16 cellular contexts compared by ENCODE assay signal in the genomic region with DNA sequence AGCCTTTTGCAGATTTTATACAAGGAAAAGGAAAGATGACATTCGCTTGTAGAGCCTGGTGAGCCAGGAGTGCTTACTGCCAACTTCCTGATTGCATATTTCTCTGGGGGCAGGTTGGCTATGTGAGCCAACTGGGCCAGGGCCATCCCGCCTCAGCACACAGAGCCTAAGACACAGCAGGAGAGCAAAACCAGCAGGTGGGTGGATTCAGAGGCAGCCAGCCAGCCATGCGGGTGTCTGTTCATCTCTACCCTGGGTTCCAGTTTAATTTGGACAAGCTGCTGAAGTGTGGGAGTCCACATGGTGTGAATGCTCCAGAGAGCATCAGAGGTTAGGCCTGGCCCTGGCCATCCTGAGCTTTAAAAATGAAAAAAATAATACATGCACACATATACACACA.
DNase-seq lines count a peak whose midpoint lies in the region; ATAC-seq and TF ChIP-seq lines count a peak whose summit lies in the region.
"Had no signal": no experiment of that assay in that cellular context is flagged by ENCODE, and none has a peak within 500 bp of the region (broad histone marks: within the 10 kb centered on the region; RNA-seq: fewer than 3 reads in every experiment).

No MANE protein-coding gene starts in this region.

- no peak overlapping the region for H3K27ac Mint-ChIP-seq in activated CD8-positive, alpha-beta T cell treated with anti-CD3 and anti-CD28 coated beads, Interleukin-2, amount 10 ng/mL, durations not matched to agents 7 days and 5 days
- H3K27ac Mint-ChIP-seq in CD4-positive, alpha-beta T cell, result no peak overlapping the region
- H3K27ac Mint-ChIP-seq: CD4-positive, alpha-beta memory T cell; immature natural killer cell; stimulated activated memory B cell treated with anti-CD40 and anti-IgM and Interleukin-4, amounts not matched to agents 10 μg/mL and 1 μg/mL and 100 μg/mL, for 72 hours had no signal

- H3K4me2 ChIP-seq in GM23248 (ENCODE audit: unreplicated experiment), result no peak overlapping the region

- H3K4me3 Mint-ChIP-seq in activated CD8-positive, alpha-beta T cell treated with anti-CD3 and anti-CD28 coated beads, Interleukin-2, amount 10 ng/mL, durations not matched to agents 7 days and 5 days, result no peak overlapping the region
- no peak overlapping the region for H3K4me3 Mint-ChIP-seq in CD4-positive, alpha-beta T cell
- H3K4me3 Mint-ChIP-seq: activated T-cell treated with anti-CD3 and anti-CD28 coated beads, Interleukin-2, amount 50 U/mL, for 4 hours; CD4-positive, alpha-beta memory T cell; immature natural killer cell; neural crest cell; stimulated activated memory B cell treated with anti-CD40 and anti-IgM and Interleukin-4, amounts not matched to agents 10 μg/mL and 1 μg/mL and 100 μg/mL, for 72 hours had no signal

- no peaks in the 10 kb centered on the region for H3F3A ChIP-seq in GM23248 (ENCODE audit: insufficient read depth)

- H3K4me3 ChIP-seq in adrenal gland (no peak overlapping the region), left ventricle myocardium inferior (no peak overlapping the region), psoas muscle (no peak overlapping the region), GM23248 (no peak overlapping the region)
- H3K4me3 ChIP-seq: SJSA1 had no signal

- ATAC-seq in psoas muscle, result peak in 3 of 4 donors; percentile 43 to 61 (median 58)
- ATAC-seq in activated CD8-positive, alpha-beta T cell treated with anti-CD3 and anti-CD28 coated beads, Interleukin-2, amount 10 ng/mL, durations not matched to agents 7 days and 5 days, result no peak
- no peak for ATAC-seq in CD4-positive, alpha-beta T cell (ENCODE audit: poor library complexity)
- ATAC-seq: activated CD4-positive, CD25-positive, alpha-beta regulatory T cell treated with anti-CD3 and anti-CD28 coated beads, Interleukin-2, amount 50 U/mL, for 24 hours; activated T-cell treated with anti-CD3 and anti-CD28 coated beads, Interleukin-2, amount 50 U/mL, for 4 hours; stimulated activated memory B cell treated with anti-CD40 and anti-IgM and Interleukin-4, amounts not matched to agents 10 μg/mL and 1 μg/mL and 100 μg/mL, for 72 hours had no signal

- no peaks in the 10 kb centered on the region for H4K20me1 ChIP-seq in GM23248 (ENCODE audit: insufficient read depth)

- POLR2A ChIA-PET in activated CD8-positive, alpha-beta T cell treated with anti-CD3 and anti-CD28 coated beads, Interleukin-2, amount 10 ng/mL, durations not matched to agents 7 days and 5 days (lab: Charles Lee), result no interaction called here
- POLR2A ChIA-PET in CD4-positive, alpha-beta T cell (lab: Charles Lee), result no interaction called here

- no peak overlapping the region for H2AFZ ChIP-seq in GM23248

- H3K27ac ChIP-seq in adrenal gland, result no peak overlapping the region
- H3K27ac ChIP-seq in left ventricle myocardium inferior (replicated peaks), result no peak overlapping the region
- no peak overlapping the region for H3K27ac ChIP-seq in psoas muscle
- no peak overlapping the region for H3K27ac ChIP-seq in GM23248
- no peak overlapping the region for H3K27ac ChIP-seq in CD4-positive, alpha-beta T cell (ENCODE audit: low read depth, low read length)
- H3K27ac ChIP-seq: SJSA1 had no signal

- DNase-seq in NCI-H1092 treated with DMSO at 0.1 percent for 48 hours (lab: John Stamatoyannopoulos, UW), result peak; percentile 89
- DNase-seq in adrenal gland, result peak; percentile 29 to 77 (median 69)
- DNase-seq in left ventricle myocardium inferior, result peak; percentile 41
- DNase-seq in psoas muscle, result peak; percentile 32 to 72
- DNase-seq in GM23248, result no peak
- DNase-seq in Kasumi-1 (lab: John Stamatoyannopoulos, UW), result no peak
- DNase-seq in activated CD8-positive, alpha-beta T cell treated with anti-CD3 and anti-CD28 coated beads, Interleukin-2, amount 10 ng/mL, durations not matched to agents 7 days and 5 days, result no peak
- DNase-seq in CD4-positive, alpha-beta T cell, result no peak
- DNase-seq: activated T-cell treated with anti-CD3 and anti-CD28 coated beads, Interleukin-2, amount 50 U/mL, for 4 hours; CD4-positive, alpha-beta memory T cell; immature natural killer cell; NCI-H774 had no signal

- no peaks in the 10 kb centered on the region for H3K4me1 Mint-ChIP-seq in activated CD8-positive, alpha-beta T cell treated with anti-CD3 and anti-CD28 coated beads, Interleukin-2, amount 10 ng/mL, durations not matched to agents 7 days and 5 days (ENCODE audit: low read depth)
- H3K4me1 Mint-ChIP-seq in CD4-positive, alpha-beta T cell (ENCODE audit: low read depth), result no peaks in the 10 kb centered on the region
- H3K4me1 Mint-ChIP-seq: CD4-positive, alpha-beta memory T cell; immature natural killer cell; stimulated activated memory B cell treated with anti-CD40 and anti-IgM and Interleukin-4, amounts not matched to agents 10 μg/mL and 1 μg/mL and 100 μg/mL, for 72 hours had no signal

- H3K9me2 ChIP-seq in GM23248 (ENCODE audit: insufficient read depth), result no peaks in the 10 kb centered on the region

- H3K4me1 ChIP-seq in adrenal gland (replicated peaks in 1 of 2) (peaks cover 8 to 21% of the 10 kb centered on the region in 2 donors), left ventricle myocardium inferior (peaks cover 21% of the 10 kb centered on the region), psoas muscle (no peaks in the 10 kb centered on the region), GM23248 (ENCODE audit: insufficient read depth) (peaks cover 15% of the 10 kb centered on the region)

- H3K79me2 ChIP-seq in GM23248 (ENCODE audit: insufficient read depth), result no peaks in the 10 kb centered on the region

- TF ChIP-seq CTCF in adrenal gland (IDR thresholded peaks at IDR 0.05) (no peak), left ventricle myocardium inferior (IDR thresholded peaks at IDR 0.05; ENCODE audit: borderline replicate concordance) (no peak), psoas muscle (IDR thresholded peaks at IDR 0.05) (no peak)
- no peak for TF ChIP-seq CTCF in CD4-positive, alpha-beta T cell (IDR thresholded peaks at IDR 0.05)

- no peak overlapping the region for H3K9ac ChIP-seq in GM23248

- intact Hi-C loops in adrenal gland (cut with DNase I) (no loop called here), left ventricle myocardium inferior (cut with micrococcal nuclease) (no loop called here), psoas muscle (cut with DNase I) (no loop called here)
- intact Hi-C loops in CD4-positive, alpha-beta T cell (cut with DNase I, micrococcal nuclease), result no loop called here

- H3K9me3 ChIP-seq in adrenal gland (replicated peaks in 1 of 3) (no peaks in the 10 kb centered on the region), left ventricle myocardium inferior (replicated peaks) (no peaks in the 10 kb centered on the region), psoas muscle (no peaks in the 10 kb centered on the region), GM23248 (ENCODE audit: low read depth) (no peaks in the 10 kb centered on the region)
- H3K9me3 ChIP-seq in CD4-positive, alpha-beta T cell (ENCODE audit: control insufficient read depth, low read length), result no peaks in the 10 kb centered on the region
- H3K9me3 ChIP-seq: SJSA1 had no signal

- in situ Hi-C loops in GM23248 (cut with MboI), result no loop called here

- TF ChIP-seq POLR2A in adrenal gland (IDR thresholded peaks at IDR 0.05), result no peak

- no peaks in the 10 kb centered on the region for H3K27me3 ChIP-seq in adrenal gland
- no peaks in the 10 kb centered on the region for H3K27me3 ChIP-seq in left ventricle myocardium inferior (ENCODE audit: low read depth)
- no peaks in the 10 kb centered on the region for H3K27me3 ChIP-seq in psoas muscle (ENCODE audit: insufficient read depth in 3 of 3, low read length in 2 of 3)
- H3K27me3 ChIP-seq in GM23248 (replicated peaks; ENCODE audit: insufficient read depth), result no peaks in the 10 kb centered on the region
- no peaks in the 10 kb centered on the region for H3K27me3 ChIP-seq in CD4-positive, alpha-beta T cell (ENCODE audit: control insufficient read depth, insufficient read depth, low read length)
- H3K27me3 ChIP-seq: SJSA1 had no signal

- peaks cover 13% of the 10 kb centered on the region for H3K27me3 Mint-ChIP-seq in activated CD8-positive, alpha-beta T cell treated with anti-CD3 and anti-CD28 coated beads, Interleukin-2, amount 10 ng/mL, durations not matched to agents 7 days and 5 days (ENCODE audit: low read depth)
- H3K27me3 Mint-ChIP-seq in CD4-positive, alpha-beta T cell, result peaks cover 5% of the 10 kb centered on the region
- H3K27me3 Mint-ChIP-seq: CD4-positive, alpha-beta memory T cell; stimulated activated memory B cell treated with anti-CD40 and anti-IgM and Interleukin-4, amounts not matched to agents 10 μg/mL and 1 μg/mL and 100 μg/mL, for 72 hours had no signal

- no peaks in the 10 kb centered on the region for H3K9me3 Mint-ChIP-seq in activated CD8-positive, alpha-beta T cell treated with anti-CD3 and anti-CD28 coated beads, Interleukin-2, amount 10 ng/mL, durations not matched to agents 7 days and 5 days (ENCODE audit: insufficient read depth)
- no peaks in the 10 kb centered on the region for H3K9me3 Mint-ChIP-seq in CD4-positive, alpha-beta T cell
- H3K9me3 Mint-ChIP-seq: activated T-cell treated with anti-CD3 and anti-CD28 coated beads, Interleukin-2, amount 50 U/mL, for 4 hours; CD4-positive, alpha-beta memory T cell; immature natural killer cell; neural crest cell; stimulated activated memory B cell treated with anti-CD40 and anti-IgM and Interleukin-4, amounts not matched to agents 10 μg/mL and 1 μg/mL and 100 μg/mL, for 72 hours had no signal

- CTCF ChIA-PET in activated CD8-positive, alpha-beta T cell treated with anti-CD3 and anti-CD28 coated beads, Interleukin-2, amount 10 ng/mL, durations not matched to agents 7 days and 5 days (lab: Charles Lee), result interaction anchor here (3.7 kb wide), 1 partner anchor 15 kb away, joined by 10 read pairs; no protein-coding TSS in a partner anchor
- CTCF ChIA-PET in CD4-positive, alpha-beta T cell (lab: Charles Lee), result no interaction called here

- 36 to 53% (median 44%) methylated on average over 1 to 3 of the region's 3 CpGs for WGBS in adrenal gland, 4 donors
- 45 to 50% (median 45%) methylated on average over 3 of the region's 3 CpGs for WGBS in psoas muscle, 3 donors
- 80 to 88% methylated on average over 3 of the region's 3 CpGs for WGBS in GM23248 (ENCODE audit: low coverage in 1 of 2, low lambda C conversion rate in 2 of 2, missing lambda C conversion rate in 2 of 2), 2 experiments

- H3K36me3 ChIP-seq in adrenal gland (replicated peaks in 1 of 2) (no peaks in the 10 kb centered on the region), left ventricle myocardium inferior (no peaks in the 10 kb centered on the region), psoas muscle (ENCODE audit: insufficient read depth in 1 of 2, low read depth in 1 of 2) (no peaks in the 10 kb centered on the region), GM23248 (ENCODE audit: low read depth) (no peaks in the 10 kb centered on the region)

- no peaks in the 10 kb centered on the region for H3K36me3 Mint-ChIP-seq in activated CD8-positive, alpha-beta T cell treated with anti-CD3 and anti-CD28 coated beads, Interleukin-2, amount 10 ng/mL, durations not matched to agents 7 days and 5 days (ENCODE audit: low read depth)
- no peaks in the 10 kb centered on the region for H3K36me3 Mint-ChIP-seq in CD4-positive, alpha-beta T cell (ENCODE audit: low read depth)
- H3K36me3 Mint-ChIP-seq: CD4-positive, alpha-beta memory T cell; immature natural killer cell; stimulated activated memory B cell treated with anti-CD40 and anti-IgM and Interleukin-4, amounts not matched to agents 10 μg/mL and 1 μg/mL and 100 μg/mL, for 72 hours had no signal

Comparison
In these comparisons a context has a peak if more than half of its experiments do, and no peak if none do; other contexts are left out.
1. DNase-seq: peak in NCI-H1092 treated with DMSO at 0.1 percent for 48 hours (single experiment), adrenal gland (7 of 7), left ventricle myocardium inferior (single experiment) and psoas muscle (2 of 2); none in GM23248 (single experiment), Kasumi-1 (0 of 2), activated CD8-positive, alpha-beta T cell treated with anti-CD3 and anti-CD28 coated beads, Interleukin-2, amount 10 ng/mL, durations not matched to agents 7 days and 5 days (single experiment) and CD4-positive, alpha-beta T cell (0 of 10).
2. ATAC-seq: peak in psoas muscle (3 of 4); none in activated CD8-positive, alpha-beta T cell treated with anti-CD3 and anti-CD28 coated beads, Interleukin-2, amount 10 ng/mL, durations not matched to agents 7 days and 5 days (single experiment) and CD4-positive, alpha-beta T cell (single experiment).